Comparison of ENCODE assay signal across 29 cellular contexts in the genomic region with DNA sequence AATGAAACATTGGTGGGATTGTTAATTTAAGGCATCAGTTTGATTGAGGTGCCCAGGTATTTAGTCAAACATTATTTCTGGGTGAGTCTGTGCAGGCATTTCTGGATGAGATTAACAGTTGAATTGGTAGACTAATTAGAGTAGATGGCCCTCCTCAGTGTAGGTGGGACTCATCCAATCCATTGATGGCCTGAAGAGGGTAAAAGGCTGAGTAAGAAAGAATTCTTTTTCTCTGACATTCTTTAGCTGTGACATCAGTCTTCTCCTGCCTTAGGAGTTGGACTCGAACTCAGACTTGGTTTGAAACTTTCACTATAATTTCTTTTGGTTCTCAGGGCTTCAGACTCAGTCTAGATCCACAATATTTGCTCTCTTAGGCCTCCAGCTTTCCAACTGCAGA. TPM values are rescaled to one million over a fixed set of nuclear protein-coding genes. Genes with fewer than 3 reads are reported as not detected.
DNase-seq lines count a peak whose midpoint lies in the region; ATAC-seq, FAIRE-seq and TF ChIP-seq lines count a peak whose summit lies in the region.
"Had no signal": no experiment of that assay in that cellular context is flagged by ENCODE, and none has a peak within 500 bp of the region (broad histone marks: within the 10 kb centered on the region; RNA-seq: fewer than 3 reads in every experiment).

No MANE protein-coding gene starts in this region.

- H3K4me3 ChIP-seq in IMR-90 (ENCODE audit: insufficient read depth, low read depth, low read length) (no peak overlapping the region), H1 (ENCODE audit: extremely low read depth in 1 of 4, insufficient read depth in 2 of 4, low read depth in 3 of 4, low read length in 4 of 4) (peak overlapping the region in 1 of 4 experiments; percentile 21; a peak in 1 of 8 replicates), thyroid gland (replicated peaks in 1 of 3) (no peak overlapping the region)
- H3K4me3 ChIP-seq: HAP-1, mucosa of descending colon, pancreas, testis had no signal

- no peaks in the 10 kb centered on the region; the same call in 1 of the 2 replicates for H3K9me1 ChIP-seq in IMR-90 (ENCODE audit: insufficient read depth, low read length)

- H2BK5ac ChIP-seq in IMR-90 (ENCODE audit: low read depth, low read length, poor library complexity, severe bottlenecking) (no peak overlapping the region), H1 (ENCODE audit: low read depth, low read length) (no peak overlapping the region; the same call in 1 of the 2 replicates)

- H3K27me3 ChIP-seq in IMR-90 (ENCODE audit: control insufficient read depth, insufficient read depth, low read length) (no peaks in the 10 kb centered on the region), H1 (replicated peaks in 1 of 4; ENCODE audit: control insufficient read depth in 3 of 4, extremely low read depth in 1 of 4, insufficient read depth in 3 of 4, low read length in 3 of 4) (no peaks in the 10 kb centered on the region), thyroid gland (no peaks in the 10 kb centered on the region)
- H3K27me3 ChIP-seq: pancreas, testis had no signal

- H2AFZ ChIP-seq in IMR-90 (replicated peaks; ENCODE audit: low read length, poor library complexity), result no peak overlapping the region
- H2AFZ ChIP-seq in H1 (ENCODE audit: low read length), result peak overlapping the region; percentile 4; the same call in 1 of the 2 replicates

- WGBS in IMR-90 (ENCODE audit: extremely low coverage in 2 of 2, insufficient read length in 1 of 2), 2 experiments, result no CpG with 5 or more reads among the region's 1 CpG
- 45% methylated on average over 1 of the region's 1 CpG; no CpG with 5 or more reads in 1 of the 2 experiments for WGBS in H1 (ENCODE audit: extremely low coverage in 1 of 2, insufficient coverage in 1 of 2, insufficient read length in 1 of 2, insufficient replicate concordance in 2 of 2, low coverage in 1 of 2, low lambda C conversion rate in 2 of 2, missing lambda C conversion rate in 1 of 2), 2 experiments
- 77 to 88% methylated on average over 1 of the region's 1 CpG for WGBS in thyroid gland, 2 donors

- peaks cover 2% of the 10 kb centered on the region; the same call in 1 of the 2 replicates for H3K4me1 ChIP-seq in IMR-90 (ENCODE audit: control insufficient read depth, insufficient read depth, low read length)
- H3K4me1 ChIP-seq in H1 (replicated peaks in 1 of 4; ENCODE audit: control insufficient read depth in 3 of 4, insufficient read depth in 4 of 4, low read length in 3 of 4), result peaks cover 0 to 5% (median 2%) of the 10 kb centered on the region in 4 experiments; a peak in 2 of 7 replicates
- no peaks in the 10 kb centered on the region for H3K4me1 ChIP-seq in thyroid gland
- H3K4me1 ChIP-seq: HAP-1, pancreas, testis had no signal

- H3K79me1 ChIP-seq in IMR-90 (ENCODE audit: low read depth in 1 of 2, low read length in 2 of 2) (no peaks in the 10 kb centered on the region), H1 (ENCODE audit: low read depth, low read length) (no peaks in the 10 kb centered on the region)

- H3K9ac ChIP-seq in IMR-90 (ENCODE audit: low read depth, low read length) (no peak overlapping the region), H1 (replicated peaks in 1 of 4; ENCODE audit: extremely low read depth in 1 of 4, low read depth in 3 of 4, low read length in 3 of 4) (no peak overlapping the region)

- intact Hi-C loops in IMR-90 (cut with micrococcal nuclease), result no loop called here
- intact Hi-C loops in thyroid gland (cut with DNase I), result no loop called here

- no peak overlapping the region for H2AK9ac ChIP-seq in IMR-90 (replicated peaks; ENCODE audit: low read depth, low read length, poor library complexity)

- TF ChIP-seq EP300 in H1 (IDR thresholded peaks at IDR 0.05; ENCODE audit: borderline replicate concordance in 1 of 2, low read depth in 2 of 2, low read length in 2 of 2), result no peak

- in situ Hi-C loops in IMR-90 (cut with MboI; ENCODE audit: low sequenced_read_pairs), result no loop called here

- TF ChIP-seq RAD21 in IMR-90 (IDR thresholded peaks at IDR 0.05; ENCODE audit: low read length), result no peak
- TF ChIP-seq RAD21 in H1 (IDR thresholded peaks at IDR 0.05 in 1 of 2, conservative IDR thresholded peaks at IDR 0.05 in 1 of 2; ENCODE audit: low read depth in 2 of 2, low read length in 2 of 2), result no peak

- no peak for FAIRE-seq in H1 (lab: Jason Lieb, UNC)
- FAIRE-seq: GM12892, islet of Langerhans, pancreas had no signal

- H4K20me1 ChIP-seq in IMR-90 (ENCODE audit: insufficient read depth, low read length), result no peaks in the 10 kb centered on the region
- H4K20me1 ChIP-seq in H1 (replicated peaks in 1 of 2; ENCODE audit: control insufficient read depth in 1 of 2, insufficient read depth in 2 of 2, low read length in 2 of 2), result no peaks in the 10 kb centered on the region

- H3K56ac ChIP-seq in IMR-90 (ENCODE audit: extremely low read depth, insufficient read depth, low read length), result no peak overlapping the region
- H3K56ac ChIP-seq in H1 (replicated peaks; ENCODE audit: insufficient read length, low read depth, low read length), result no peak overlapping the region

- CTCF ChIA-PET in IMR-90 (lab: Yijun Ruan, JAX), result interaction anchor here (0.6 kb wide), 1 partner anchor 186 kb away, joined by 3 read pairs; no protein-coding TSS in a partner anchor
- CTCF ChIA-PET in H1 (lab: Charles Lee; ENCODE audit: partially characterized antibody), result no interaction called here

- TF ChIP-seq POLR2A in IMR-90 (IDR thresholded peaks at IDR 0.05; ENCODE audit: low read depth, low read length), result no peak
- TF ChIP-seq POLR2A in H1 (IDR thresholded peaks at IDR 0.05; ENCODE audit: control extremely low read depth in 1 of 2, low read depth in 2 of 2, low read length in 2 of 2), result no peak
- no peak for TF ChIP-seq POLR2A in thyroid gland (IDR thresholded peaks at IDR 0.05)

- BruUV-seq in IMR-90 (replicated peaks; lab: Mats Ljungman, UMichigan), result no TSS peak

- DNase-seq in EL, result peak; percentile 72
- peak; percentile 10 for DNase-seq in IMR-90
- DNase-seq in H1 (ENCODE audit: low read depth in 1 of 2, low spot score in 2 of 2), result peak in 1 of 2 experiments; percentile 17
- DNase-seq in iris pigment epithelial cell (ENCODE audit: low read depth), result peak; percentile 16
- DNase-seq in activated gamma-delta T cell treated with Interleukin-2 at 50 U/mL for 16 hours, result no peak
- no peak for DNase-seq in NCI-H82 treated with DMSO at 0.1 percent for 48 hours (lab: John Stamatoyannopoulos, UW; ENCODE audit: unreplicated experiment)
- no peak for DNase-seq in NCI-H146 treated with DMSO at 0.1 percent for 48 hours (lab: John Stamatoyannopoulos, UW; ENCODE audit: unreplicated experiment)
- no peak for DNase-seq in thyroid gland
- DNase-seq: activated CD4-positive, alpha-beta T cell treated with anti-CD3 and anti-CD28 coated beads for 48 hours; activated naive CD4-positive, alpha-beta T cell treated with anti-CD3 and anti-CD28 coated beads, Interleukin-2, amount 10 ng/mL, durations not matched to agents 7 days and 5 days; activated T-cell treated with anti-CD3 and anti-CD28 coated beads, Interleukin-2, amount 50 U/mL, for 72 hours; amygdala; central memory CD4-positive, alpha-beta T cell; dermis blood vessel endothelial cell; DMS53; head of caudate nucleus; mucosa of descending colon; NCI-H524; nephron progenitor cell; pancreas; right cardiac atrium; stimulated activated naive CD4-positive, alpha-beta T cell treated with Interleukin-2 at 50 U/mL for 16 hours; testis had no signal

- POLR2A ChIA-PET in IMR-90 (lab: Charles Lee; ENCODE audit: unreplicated experiment) (no interaction called here), H1 (lab: Charles Lee; ENCODE audit: partially characterized antibody) (no interaction called here)

- H2BK12ac ChIP-seq in H1 (ENCODE audit: low read depth, low read length), result no peak overlapping the region

- no peaks in the 10 kb centered on the region for H3K79me2 ChIP-seq in H1 (ENCODE audit: control insufficient read depth in 1 of 2, insufficient read depth in 2 of 2, low read length in 2 of 2)

- no peak overlapping the region for H3K14ac ChIP-seq in IMR-90 (replicated peaks; ENCODE audit: low read depth, low read length)
- H3K14ac ChIP-seq in H1 (ENCODE audit: insufficient read length), result no peak overlapping the region

- no peak overlapping the region for H4K8ac ChIP-seq in IMR-90 (ENCODE audit: low read depth in 2 of 2, low read length in 2 of 2)
- no peak overlapping the region for H4K8ac ChIP-seq in H1 (ENCODE audit: extremely low read depth, insufficient read depth, low read length)

- H2BK120ac ChIP-seq in IMR-90 (ENCODE audit: low read depth, low read length), result no peak overlapping the region; the same call in 1 of the 2 replicates
- H2BK120ac ChIP-seq in H1 (replicated peaks; ENCODE audit: low read depth, low read length), result no peak overlapping the region

- H4K91ac ChIP-seq in IMR-90 (ENCODE audit: insufficient read depth, low read depth, low read length), result no peak overlapping the region
- H4K91ac ChIP-seq in H1 (replicated peaks; ENCODE audit: insufficient read length, low read length), result no peak overlapping the region

- H3K36me3 ChIP-seq in IMR-90 (ENCODE audit: control insufficient read depth, insufficient read depth, low read length), result no peaks in the 10 kb centered on the region
- H3K36me3 ChIP-seq in H1 (ENCODE audit: control insufficient read depth in 2 of 4, insufficient read depth in 4 of 4, low read length in 3 of 4), result no peaks in the 10 kb centered on the region
- H3K36me3 ChIP-seq in thyroid gland, result no peaks in the 10 kb centered on the region
- H3K36me3 ChIP-seq: HAP-1, pancreas had no signal

- H2BK15ac ChIP-seq in IMR-90 (ENCODE audit: low read depth, low read length) (no peak overlapping the region), H1 (ENCODE audit: low read length) (no peak overlapping the region)

- no peak overlapping the region for H4K5ac ChIP-seq in IMR-90 (ENCODE audit: low read depth, low read length)
- H4K5ac ChIP-seq in H1 (ENCODE audit: insufficient read length, low read depth, low read length), result no peak overlapping the region

- no peak overlapping the region for H3K4ac ChIP-seq in IMR-90 (ENCODE audit: low read depth, low read length)
- no peak overlapping the region for H3K4ac ChIP-seq in H1 (replicated peaks; ENCODE audit: insufficient read length, low read depth, low read length)

- H3K23ac ChIP-seq in IMR-90 (ENCODE audit: low read depth, low read length), result no peak overlapping the region
- H3K23ac ChIP-seq in H1 (ENCODE audit: insufficient read length), result no peak overlapping the region

- H2AK5ac ChIP-seq in IMR-90 (ENCODE audit: low read depth, low read length) (no peak overlapping the region), H1 (ENCODE audit: low read depth, low read length) (no peak overlapping the region)

- ATAC-seq in IMR-90 (ENCODE audit: low read depth), result no peak
- ATAC-seq: activated T-cell treated with anti-CD3 and anti-CD28 coated beads, Interleukin-2, amount 50 U/mL, for 72 hours; mucosa of descending colon; Panc1; pancreas; right cardiac atrium had no signal

- TF ChIP-seq CTCF in IMR-90 (conservative IDR thresholded peaks at IDR 0.05; ENCODE audit: low read depth, low read length) (no peak), H1 (IDR thresholded peaks at IDR 0.05; ENCODE audit: control extremely low read depth in 1 of 3, insufficient read depth in 1 of 3, low read depth in 1 of 3, low read length in 3 of 3) (no peak), thyroid gland (IDR thresholded peaks at IDR 0.05) (no peak)

- no peaks in the 10 kb centered on the region for H3K23me2 ChIP-seq in H1 (ENCODE audit: low read depth, low read length)

- H3K27ac ChIP-seq in IMR-90 (ENCODE audit: insufficient read depth, low read length) (no peak overlapping the region), H1 (ENCODE audit: low read depth, low read length) (no peak overlapping the region), thyroid gland (no peak overlapping the region)
- H3K27ac ChIP-seq: pancreas, testis had no signal

- no peak overlapping the region for H2BK20ac ChIP-seq in IMR-90 (ENCODE audit: low read depth, low read length)
- no peak overlapping the region for H2BK20ac ChIP-seq in H1 (ENCODE audit: low read length)

- peak overlapping the region; percentile 38; the same call in 1 of the 2 replicates for H3K4me2 ChIP-seq in IMR-90 (ENCODE audit: low read depth, low read length)
- 0 out of 4 replicates have a peak overlapping the region, but pooled peaks of 1 of the 2 experiments have one; percentile 42 for H3K4me2 ChIP-seq in H1 (ENCODE audit: insufficient read depth in 1 of 2, low read depth in 2 of 2, low read length in 2 of 2)

- H3K18ac ChIP-seq in IMR-90 (ENCODE audit: low read depth, low read length) (no peak overlapping the region), H1 (ENCODE audit: extremely low read depth, low read length) (no peak overlapping the region)

- dilution Hi-C loops in IMR-90 (cut with HindIII; ENCODE audit: low sequenced_read_pairs, unreplicated experiment), result no loop called here

- H3K9me3 ChIP-seq in IMR-90 (ENCODE audit: control insufficient read depth, insufficient read depth, low read length), result no peaks in the 10 kb centered on the region
- H3K9me3 ChIP-seq in H1 (ENCODE audit: insufficient read depth in 2 of 2, low read depth in 1 of 2, low read length in 1 of 2), result no peaks in the 10 kb centered on the region
- H3K9me3 ChIP-seq in thyroid gland, result no peaks in the 10 kb centered on the region
- H3K9me3 ChIP-seq: HAP-1, mucosa of descending colon, pancreas, testis had no signal

RNA-seq across cellular contexts. Expression of gene ADAMTS5, which starts 59.6 kb away (rescaled TPM):
- 0.54 and 1.1 TPM in 2 replicates for total RNA-seq in IMR-90 (2012; rRNA removed)
- polyA plus RNA-seq in IMR-90 (2012; rRNA removed), result 0.46 and 0.58 TPM in 2 replicates
- 0.25 and 0.28 TPM in 2 replicates for polyA plus RNA-seq in IMR-90 (2012; cell fraction: cytosol; rRNA removed)
- polyA plus RNA-seq in IMR-90 (2012; cell fraction: nucleus; rRNA removed; ENCODE audit: low replicate concordance), result 0.59 and 0.64 TPM in 2 replicates
- total RNA-seq in H1 (2021; fragmentation: NEBNext Ultra II Directional; extraction: Animal tissue kit (Norgen Biotek cat#: 25700)), result 0.82 and 1.1 TPM in 2 replicates
- polyA plus RNA-seq in H1 (2011; rRNA removed), result 0.14 and 0.20 TPM in 2 replicates
- 0.23 TPM for polyA plus RNA-seq in H1 (2011; cell fraction: cytosol; rRNA removed)
- polyA plus RNA-seq in H1 (2011; cell fraction: nucleus; rRNA removed), result 0.30 TPM
- 0.14 to 0.31 TPM (median 0.20 TPM) in 4 replicates for polyA plus RNA-seq in H1 (2012, experiment 1 of 2)
- 0.05 TPM for polyA plus RNA-seq in H1 (2012, experiment 2 of 2)
- 0.73 TPM for polyA plus RNA-seq in H1 (2013, experiment 1 of 2)
- polyA plus RNA-seq in H1 (2013, experiment 2 of 2), result 0.88 TPM
- 0.38 and 0.76 TPM in 2 replicates for polyA minus RNA-seq in H1 (2011; rRNA and poly(A)+ RNA removed)
- polyA minus RNA-seq in H1 (2011; cell fraction: cytosol; rRNA and poly(A)+ RNA removed), result 0.44 TPM
- polyA minus RNA-seq in H1 (2011; cell fraction: nucleus; rRNA and poly(A)+ RNA removed), result 1.2 TPM
- total RNA-seq in thyroid gland, result 10 to 100 TPM; 13.5 to 29.3 (median 21.3) TPM
- total RNA-seq: A673; activated T-cell treated with anti-CD3 and anti-CD28 coated beads, Interleukin-2, amount 50 U/mL, for 72 hours; MCF 10A had no signal

Comparison
In these comparisons a context has a peak if more than half of its experiments do, and no peak if none do; other contexts are left out.
1. DNase-seq: peak in EL (single experiment), IMR-90 (single experiment) and iris pigment epithelial cell (single experiment); none in activated gamma-delta T cell treated with Interleukin-2 at 50 U/mL for 16 hours (single experiment), NCI-H82 treated with DMSO at 0.1 percent for 48 hours (single experiment), NCI-H146 treated with DMSO at 0.1 percent for 48 hours (single experiment) and thyroid gland (0 of 2).